ENCODE assay signal across 10 cellular contexts in the genomic region with DNA sequence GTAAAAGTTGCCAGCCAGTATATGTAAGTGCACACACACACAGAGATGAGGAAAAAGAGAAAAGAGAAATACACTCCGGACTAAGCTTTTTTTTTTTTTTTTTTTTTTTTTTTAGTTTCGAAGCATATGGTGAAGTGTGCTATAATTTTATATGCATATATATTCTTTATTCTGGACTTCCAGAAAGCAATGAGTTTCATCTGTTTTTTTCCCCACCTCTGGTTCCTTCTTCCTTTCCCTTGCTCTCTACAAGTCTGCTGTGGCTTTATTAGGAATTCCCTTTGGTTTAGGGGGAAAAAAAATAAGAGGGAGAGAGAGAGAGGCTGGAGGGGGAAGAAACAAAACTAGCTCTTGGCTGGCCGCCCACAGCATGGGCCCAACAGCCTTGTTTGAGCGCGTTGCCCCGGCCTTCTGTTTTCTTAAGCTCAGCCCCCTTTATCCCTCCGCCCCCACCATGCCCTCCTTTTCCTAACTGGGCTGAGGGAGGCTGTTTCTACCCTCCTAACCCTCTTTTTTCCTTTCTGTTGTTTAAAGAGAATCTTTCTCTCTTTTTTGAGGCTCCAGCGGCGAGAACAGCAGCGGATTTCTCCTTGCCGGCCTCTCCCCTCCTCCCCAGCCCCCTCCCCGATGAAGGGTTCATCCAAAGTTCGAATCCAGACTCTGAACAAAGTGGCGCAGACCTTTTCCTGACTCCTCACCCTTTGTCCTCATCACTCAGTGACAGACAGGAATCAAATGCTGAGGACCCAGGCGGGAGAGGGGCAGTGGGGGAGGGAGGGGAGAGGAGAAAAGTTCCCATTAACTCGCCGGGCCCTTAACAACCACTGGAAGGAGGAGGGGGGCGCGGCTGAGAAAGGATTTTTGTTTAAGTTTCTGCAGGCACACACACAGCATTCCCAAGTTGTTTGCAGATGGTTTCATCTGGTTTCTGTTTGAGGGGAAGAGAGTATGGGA. TPM values are rescaled to one million over a fixed set of nuclear protein-coding genes. Genes with fewer than 3 reads are reported as not detected.
A peak's percentile ranks its signal among the peaks of the same experiment; 100 is the strongest.
DNase-seq lines count a peak whose midpoint lies in the region; ATAC-seq and TF ChIP-seq lines count a peak whose summit lies in the region.
"Had no signal": no experiment of that assay in that cellular context is flagged by ENCODE, and none has a peak within 500 bp of the region (broad histone marks: within the 10 kb centered on the region; RNA-seq: fewer than 3 reads in every experiment).

No MANE protein-coding gene starts in this region.

- DNase-seq in breast epithelium (ENCODE audit: low spot score in 2 of 2) (peak in 1 of 2 donors; percentile 63), MCF 10A (ENCODE audit: unreplicated experiment) (no peak), mucosa of gallbladder (ENCODE audit: low spot score) (peak; percentile 67), glomerular visceral epithelial cell (ENCODE audit: extremely low spot score) (no peak), HUDEP-2 (lab: John Stamatoyannopoulos, UW; ENCODE audit: unreplicated experiment in 76 of 76) (no peak), GM13976 (ENCODE audit: low spot score) (no peak)

- H3K4me1 ChIP-seq in breast epithelium (peaks cover 5 to 7% of the 10 kb centered on the region in 2 donors), endocrine pancreas (ENCODE audit: control insufficient read depth, insufficient read depth, low read length) (no peaks in the 10 kb centered on the region)

- TF ChIP-seq CTCF in breast epithelium (IDR thresholded peaks at IDR 0.05) (no peak), MCF 10A (IDR thresholded peaks at IDR 0.05; ENCODE audit: unreplicated experiment) (no peak), GM13976 (IDR thresholded peaks at IDR 0.05; ENCODE audit: borderline replicate concordance, control extremely low read depth, extremely low read depth, insufficient read depth, missing control alignments) (no peak)

- no TSS peak for BruUV-seq in MCF 10A (replicated peaks; lab: Mats Ljungman, UMichigan)

- H3K36me3 ChIP-seq in breast epithelium (no peaks in the 10 kb centered on the region), endocrine pancreas (ENCODE audit: control insufficient read depth, insufficient read depth, low read length) (no peaks in the 10 kb centered on the region)

- H3K27me3 ChIP-seq in breast epithelium (no peaks in the 10 kb centered on the region), endocrine pancreas (ENCODE audit: control insufficient read depth, insufficient read depth, low read length) (no peaks in the 10 kb centered on the region)

- in situ Hi-C loops in GM13976 (cut with MboI; ENCODE audit: low sequenced_read_pairs, unreplicated experiment), result no loop called here

- no peak overlapping the region for H3K4me3 Mint-ChIP-seq in MCF 10A (ENCODE audit: unreplicated experiment)
- no peak overlapping the region for H3K4me3 Mint-ChIP-seq in activated T-helper 17 cell treated with anti-CD3 and anti-CD28 coated beads, Interleukin-2, amount 50 U/mL, for 72 hours

- intact Hi-C loops in breast epithelium (cut with DNase I; ENCODE audit: low total_unique reads) (no loop called here), MCF 10A (cut with micrococcal nuclease) (no loop called here)

- no peak overlapping the region for H3K9ac ChIP-seq in endocrine pancreas (ENCODE audit: control insufficient read depth, insufficient read depth, low read length)

- H3K27ac ChIP-seq in breast epithelium, result peak overlapping the region; percentile 87 to 92
- H3K27ac ChIP-seq: C4-2B, HL-60 had no signal

- no peak overlapping the region for H3K27ac Mint-ChIP-seq in MCF 10A (ENCODE audit: low read depth, unreplicated experiment)
- H3K27ac Mint-ChIP-seq in activated T-helper 17 cell treated with anti-CD3 and anti-CD28 coated beads, Interleukin-2, amount 50 U/mL, for 72 hours, result no peak overlapping the region

- TF ChIP-seq POLR2A in breast epithelium (IDR thresholded peaks at IDR 0.05), result no peak

- H3K9me3 ChIP-seq in breast epithelium (no peaks in the 10 kb centered on the region), endocrine pancreas (ENCODE audit: control insufficient read depth, low read length) (no peaks in the 10 kb centered on the region)

- H3K9me3 Mint-ChIP-seq in MCF 10A (ENCODE audit: unreplicated experiment), result no peaks in the 10 kb centered on the region
- H3K9me3 Mint-ChIP-seq in activated T-helper 17 cell treated with anti-CD3 and anti-CD28 coated beads, Interleukin-2, amount 50 U/mL, for 72 hours, result peaks cover 4% of the 10 kb centered on the region

- H3K36me3 Mint-ChIP-seq in MCF 10A (ENCODE audit: insufficient read depth, unreplicated experiment), result no peaks in the 10 kb centered on the region
- no peaks in the 10 kb centered on the region for H3K36me3 Mint-ChIP-seq in activated T-helper 17 cell treated with anti-CD3 and anti-CD28 coated beads, Interleukin-2, amount 50 U/mL, for 72 hours (ENCODE audit: low read depth)

- CTCF ChIA-PET in MCF 10A (lab: Yijun Ruan, JAX), result interaction anchor here (0.6 kb wide), 1 partner anchor 569 kb away, joined by 3 read pairs; no protein-coding TSS in a partner anchor

- ATAC-seq in activated T-helper 17 cell treated with anti-CD3 and anti-CD28 coated beads, Interleukin-2, amount 50 U/mL, for 72 hours (replicated peaks), result no peak

- POLR2A ChIA-PET in MCF 10A (lab: Yijun Ruan, JAX), result interaction anchor here (0.6 kb wide), 1 partner anchor 24 kb away, joined by 3 read pairs; no protein-coding TSS in a partner anchor

- peaks cover 6% of the 10 kb centered on the region for H3K4me1 Mint-ChIP-seq in MCF 10A (ENCODE audit: insufficient read depth, unreplicated experiment)
- H3K4me1 Mint-ChIP-seq in activated T-helper 17 cell treated with anti-CD3 and anti-CD28 coated beads, Interleukin-2, amount 50 U/mL, for 72 hours, result no peaks in the 10 kb centered on the region

- H3K4me3 ChIP-seq in breast epithelium, result peak overlapping the region; percentile 24 to 61 (median 36)
- H3K4me3 ChIP-seq in endocrine pancreas (ENCODE audit: control insufficient read depth, insufficient read depth, low read length), result peak overlapping the region; percentile 15

- H3K27me3 Mint-ChIP-seq in MCF 10A (ENCODE audit: insufficient read depth, unreplicated experiment), result no peaks in the 10 kb centered on the region
- peaks cover 8% of the 10 kb centered on the region for H3K27me3 Mint-ChIP-seq in activated T-helper 17 cell treated with anti-CD3 and anti-CD28 coated beads, Interleukin-2, amount 50 U/mL, for 72 hours

RNA-seq across cellular contexts. Expression of gene PBX1, which starts 29.7 kb away (rescaled TPM):
- 100 to 1,000 TPM in 1 of 3 donors, 10 to 100 TPM in 2; 64.5 to 126 (median 95.4) TPM for total RNA-seq in breast epithelium
- total RNA-seq in MCF 10A (2022), result 2.3 and 5.8 TPM in 2 replicates
- 175 TPM for total RNA-seq in mucosa of gallbladder
- under 1 TPM; 0.22 to 0.53 TPM for total RNA-seq in activated T-helper 17 cell treated with anti-CD3 and anti-CD28 coated beads, Interleukin-2, amount 50 U/mL, for 72 hours
